Comparison of ENCODE assay signal across 13 cellular contexts in the genomic region with DNA sequence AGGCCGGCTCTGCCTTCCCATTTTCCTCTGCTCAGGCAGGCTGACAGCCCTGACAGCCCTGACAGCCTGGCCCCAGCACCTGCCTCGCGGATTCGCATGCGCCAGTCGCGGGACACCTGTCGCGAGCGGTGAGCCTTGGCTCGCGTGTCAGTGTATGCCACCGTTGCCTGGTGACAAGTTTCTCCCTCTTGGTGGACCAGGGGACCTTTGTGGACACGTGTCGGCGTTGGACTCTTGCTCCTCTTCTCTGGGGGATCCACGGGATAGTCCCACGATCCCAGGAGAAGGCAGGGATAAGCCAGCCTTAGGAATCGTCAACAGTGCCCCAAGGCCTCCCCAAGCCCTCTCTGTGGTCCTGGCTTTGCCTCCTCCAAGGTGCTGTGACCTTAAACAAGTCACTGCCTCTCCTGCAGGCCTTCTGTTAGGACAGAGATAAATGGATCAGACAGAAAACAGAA.
"Had no signal": no experiment of that assay in that cellular context is flagged by ENCODE, and none has a peak within 500 bp of the region (broad histone marks: within the 10 kb centered on the region; RNA-seq: fewer than 3 reads in every experiment).

No MANE protein-coding gene starts in this region.

- H3K27ac Mint-ChIP-seq: activated naive CD8-positive, alpha-beta T cell; naive thymus-derived CD4-positive, alpha-beta T cell; stimulated activated naive CD8-positive, alpha-beta T cell treated with anti-CD3 and anti-CD28 coated beads, Interleukin-15, Interleukin-2, amounts not matched to agents 100 ng/mL and 50 ng/mL, for 24 hours had no signal

- H3K9me3 ChIP-seq: upper lobe of right lung had no signal

- H3K36me3 ChIP-seq: upper lobe of right lung had no signal

- H3K9me3 Mint-ChIP-seq: stimulated activated naive CD8-positive, alpha-beta T cell treated with anti-CD3 and anti-CD28 coated beads, Interleukin-15, Interleukin-2, amounts not matched to agents 100 ng/mL and 50 ng/mL, for 24 hours had no signal

- H3K4me3 Mint-ChIP-seq: activated naive CD8-positive, alpha-beta T cell; stimulated activated naive CD8-positive, alpha-beta T cell treated with anti-CD3 and anti-CD28 coated beads, Interleukin-15, Interleukin-2, amounts not matched to agents 100 ng/mL and 50 ng/mL, for 24 hours had no signal

- H3K4me3 ChIP-seq: upper lobe of right lung had no signal

- H3K4me1 ChIP-seq: foreskin keratinocyte had no signal

- H3K27ac ChIP-seq: foreskin keratinocyte, upper lobe of right lung had no signal

- DNase-seq: activated CD4-positive, alpha-beta T cell treated with anti-CD3 and anti-CD28 coated beads, Interleukin-2, amount 50 U/mL, for 1 hour; activated gamma-delta T cell treated with Interleukin-2 at 50 U/mL for 16 hours; amniotic stem cell; central memory CD4-positive, alpha-beta T cell; effector CD8-positive, alpha-beta T cell; foreskin keratinocyte; glutamatergic neuron; mammary epithelial cell; small intestine; upper lobe of right lung had no signal
